25 cellular contexts compared by ENCODE assay signal in the genomic region with DNA sequence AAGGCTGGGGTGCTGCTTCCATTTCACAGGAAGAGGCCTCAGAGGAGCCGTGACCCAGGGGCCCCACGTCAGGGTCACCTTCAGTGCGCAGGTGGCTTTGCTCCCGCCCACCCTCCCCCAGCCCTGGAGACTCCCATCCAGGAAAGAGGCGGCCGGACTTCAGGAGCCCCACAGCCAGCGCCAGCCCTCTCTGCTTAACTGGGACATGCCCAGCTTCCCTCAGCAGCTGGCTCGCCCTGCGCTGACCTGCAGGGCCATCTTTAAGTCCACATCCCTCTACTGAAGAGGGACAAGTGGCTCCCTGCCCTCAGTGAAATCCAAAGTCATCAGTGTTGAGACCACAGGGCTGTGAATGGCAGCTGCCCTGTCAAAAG.
"Had no signal": no experiment of that assay in that cellular context is flagged by ENCODE, and none has a peak within 500 bp of the region (broad histone marks: within the 10 kb centered on the region; RNA-seq: fewer than 3 reads in every experiment).

No MANE protein-coding gene starts in this region.

- H3K27me3 ChIP-seq: pancreas, right lobe of liver, upper lobe of left lung, uterus had no signal

- DNase-seq: cortex of kidney; effector CD8-positive, alpha-beta T cell; esophagus squamous epithelium; foreskin fibroblast; immature natural killer cell; left cardiac atrium; left ventricle myocardium inferior; lower lobe of right lung; nucleus accumbens; pancreas; right lobe of liver; spleen; stimulated activated CD4-positive, alpha-beta T cell treated with anti-CD3 and anti-CD28 coated beads, Interleukin-15, amount 100 ng/mL, for 24 hours; stimulated activated CD4-positive, alpha-beta T cell treated with anti-CD3 and anti-CD28 coated beads, Interleukin-1b, Interleukin-23, amount 100 ng/mL, for 48 hours; stimulated activated CD4-positive, alpha-beta T cell treated with anti-CD3 and anti-CD28 coated beads, Interleukin-4, amount 100 ng/mL, for 24 hours; upper lobe of left lung; uterus had no signal

- H3K4me1 ChIP-seq: esophagus squamous epithelium, left ventricle myocardium inferior, lower lobe of right lung, pancreas, prostate gland, right lobe of liver, spleen, tibial artery, upper lobe of left lung, uterus had no signal

- H3K4me3 Mint-ChIP-seq: immature natural killer cell; memory B cell; mesothelial cell of epicardium; stimulated activated memory B cell treated with anti-CD40 and anti-IgM and Interleukin-4, amounts not matched to agents 10 μg/mL and 1 μg/mL and 100 μg/mL, for 72 hours; stimulated activated naive CD8-positive, alpha-beta T cell treated with anti-CD3 and anti-CD28 coated beads, Interleukin-15, Interleukin-2, amounts not matched to agents 100 ng/mL and 50 ng/mL, for 24 hours had no signal

- H3K9me3 Mint-ChIP-seq: immature natural killer cell; mesothelial cell of epicardium; stimulated activated naive CD8-positive, alpha-beta T cell treated with anti-CD3 and anti-CD28 coated beads, Interleukin-15, Interleukin-2, amounts not matched to agents 100 ng/mL and 50 ng/mL, for 24 hours had no signal

- H3K27ac Mint-ChIP-seq: immature natural killer cell; memory B cell; mesothelial cell of epicardium; stimulated activated memory B cell treated with anti-CD40 and anti-IgM and Interleukin-4, amounts not matched to agents 10 μg/mL and 1 μg/mL and 100 μg/mL, for 72 hours; stimulated activated naive CD8-positive, alpha-beta T cell treated with anti-CD3 and anti-CD28 coated beads, Interleukin-15, Interleukin-2, amounts not matched to agents 100 ng/mL and 50 ng/mL, for 24 hours had no signal

- H3K36me3 ChIP-seq: esophagus squamous epithelium, left ventricle myocardium inferior, lower lobe of right lung, pancreas, prostate gland, right lobe of liver, spleen, tibial artery, upper lobe of left lung, uterus had no signal

- H3K4me3 ChIP-seq: dorsolateral prefrontal cortex, esophagus squamous epithelium, left ventricle myocardium inferior, lower lobe of right lung, pancreas, prostate gland, right lobe of liver, spleen, tibial artery, upper lobe of left lung, uterus had no signal

- H3K4me1 Mint-ChIP-seq: immature natural killer cell had no signal

- ATAC-seq: left cardiac atrium; pancreas; stimulated activated memory B cell treated with anti-CD40 and anti-IgM and Interleukin-4, amounts not matched to agents 10 μg/mL and 1 μg/mL and 100 μg/mL, for 72 hours had no signal

- H3K27ac ChIP-seq: dorsolateral prefrontal cortex, epithelial cell of prostate, esophagus squamous epithelium, left ventricle myocardium inferior, lower lobe of right lung, pancreas, prostate gland, right lobe of liver, spleen, tibial artery, upper lobe of left lung, uterus had no signal

- H3K36me3 Mint-ChIP-seq: immature natural killer cell, mesothelial cell of epicardium had no signal

- H3K9me3 ChIP-seq: esophagus squamous epithelium, lower lobe of right lung, pancreas, prostate gland, right lobe of liver, spleen, tibial artery, upper lobe of left lung, uterus had no signal
